ENCODE assay signal across 12 cellular contexts in the genomic region with DNA sequence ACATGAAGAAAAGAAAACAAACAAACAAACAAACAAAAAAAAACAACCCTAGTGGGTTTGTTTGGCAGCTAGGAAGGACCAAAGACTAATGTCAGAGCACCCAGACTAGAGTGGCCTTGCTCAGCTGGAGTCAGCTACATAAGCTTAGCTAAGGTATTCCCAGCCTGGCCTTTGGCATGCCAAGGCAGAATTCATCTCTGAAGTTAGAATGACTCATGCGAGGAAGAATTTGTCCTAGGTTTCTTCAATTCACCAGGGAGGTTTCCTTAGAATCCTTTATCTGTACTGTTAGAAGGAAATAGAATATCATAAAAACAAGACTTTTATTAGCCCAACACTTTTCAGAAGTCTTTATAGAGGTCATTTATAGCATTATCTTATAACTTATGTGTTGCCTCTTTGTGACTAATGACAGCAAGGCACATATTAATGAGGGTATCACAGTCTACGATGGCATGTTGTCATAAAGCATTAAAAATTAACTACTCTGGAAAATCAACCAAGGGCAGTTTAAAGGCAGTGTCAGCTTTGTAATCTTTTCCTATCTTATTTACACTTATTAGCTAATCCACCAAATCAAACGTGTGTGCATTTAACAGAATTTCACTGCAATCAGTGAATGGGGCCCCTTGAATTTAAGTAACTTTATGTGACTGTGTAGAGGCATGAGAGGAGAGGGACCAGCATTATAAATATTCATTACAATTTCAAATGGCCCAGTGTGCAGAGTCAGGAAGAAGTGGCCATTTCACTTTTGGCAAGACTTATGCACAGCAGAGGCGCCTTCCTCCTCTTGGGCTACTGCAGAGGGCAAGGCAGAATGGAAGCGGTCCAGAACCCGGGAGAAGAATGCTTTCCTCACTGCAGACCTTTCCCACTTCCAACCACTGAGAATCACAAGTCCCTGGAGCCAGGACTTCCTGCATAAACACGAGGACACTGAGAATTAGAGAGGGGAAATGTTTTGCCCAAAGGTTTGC. TPM values are rescaled to one million over a fixed set of nuclear protein-coding genes. Genes with fewer than 3 reads are reported as not detected.
DNase-seq lines count a peak whose midpoint lies in the region; ATAC-seq and TF ChIP-seq lines count a peak whose summit lies in the region.
"Had no signal": no experiment of that assay in that cellular context is flagged by ENCODE, and none has a peak within 500 bp of the region (broad histone marks: within the 10 kb centered on the region; RNA-seq: fewer than 3 reads in every experiment).

No MANE protein-coding gene starts in this region.

- no peak overlapping the region for H3K4me3 ChIP-seq in epithelial cell of proximal tubule (ENCODE audit: low read depth, low read length)
- H3K4me3 ChIP-seq: tibial nerve had no signal

- peak overlapping the region; percentile 54 for H3K27ac Mint-ChIP-seq in mesothelial cell of epicardium
- H3K27ac Mint-ChIP-seq in effector memory CD8-positive, alpha-beta T cell, result no peak overlapping the region
- H3K27ac Mint-ChIP-seq: activated B cell treated with CpG ODN at 0.5 μM for 24 hours; activated naive CD8-positive, alpha-beta T cell treated with anti-CD3 and anti-CD28 coated beads, Interleukin-2, amount 10 ng/mL, durations not matched to agents 7 days and 5 days had no signal

- peaks cover 9% of the 10 kb centered on the region for H3K4me1 Mint-ChIP-seq in mesothelial cell of epicardium
- no peaks in the 10 kb centered on the region for H3K4me1 Mint-ChIP-seq in effector memory CD8-positive, alpha-beta T cell (ENCODE audit: low read depth in 2 of 2)
- H3K4me1 Mint-ChIP-seq: activated B cell treated with CpG ODN at 0.5 μM for 24 hours had no signal

- H3K4me3 Mint-ChIP-seq in mesothelial cell of epicardium, result no peak overlapping the region
- no peak overlapping the region for H3K4me3 Mint-ChIP-seq in effector memory CD8-positive, alpha-beta T cell
- H3K4me3 Mint-ChIP-seq: activated B cell treated with CpG ODN at 0.5 μM for 24 hours; activated naive CD8-positive, alpha-beta T cell treated with anti-CD3 and anti-CD28 coated beads, Interleukin-2, amount 10 ng/mL, durations not matched to agents 7 days and 5 days had no signal

- ATAC-seq in effector memory CD8-positive, alpha-beta T cell (replicated peaks), result no peak
- ATAC-seq in GM19328 (IDR thresholded peaks at IDR 0.05; ENCODE audit: unreplicated experiment) (no peak), HG02588 (IDR thresholded peaks at IDR 0.05; ENCODE audit: unreplicated experiment) (no peak)

- H3K36me3 Mint-ChIP-seq in mesothelial cell of epicardium, result no peaks in the 10 kb centered on the region
- H3K36me3 Mint-ChIP-seq in effector memory CD8-positive, alpha-beta T cell (ENCODE audit: insufficient read depth), result peaks cover 3% of the 10 kb centered on the region
- H3K36me3 Mint-ChIP-seq: activated naive CD8-positive, alpha-beta T cell treated with anti-CD3 and anti-CD28 coated beads, Interleukin-2, amount 10 ng/mL, durations not matched to agents 7 days and 5 days had no signal

- H3K9me3 Mint-ChIP-seq in mesothelial cell of epicardium, result no peaks in the 10 kb centered on the region
- no peaks in the 10 kb centered on the region for H3K9me3 Mint-ChIP-seq in effector memory CD8-positive, alpha-beta T cell
- H3K9me3 Mint-ChIP-seq: activated B cell treated with CpG ODN at 0.5 μM for 24 hours; activated naive CD8-positive, alpha-beta T cell treated with anti-CD3 and anti-CD28 coated beads, Interleukin-2, amount 10 ng/mL, durations not matched to agents 7 days and 5 days had no signal

- no peak for TF ChIP-seq CTCF in epithelial cell of proximal tubule (conservative IDR thresholded peaks at IDR 0.05; ENCODE audit: low read depth, low read length)
- TF ChIP-seq CTCF in mesothelial cell of epicardium (IDR thresholded peaks at IDR 0.05; ENCODE audit: unreplicated experiment), result no peak

- peaks cover 24% of the 10 kb centered on the region for H3K27me3 Mint-ChIP-seq in mesothelial cell of epicardium (ENCODE audit: low read depth)
- peaks cover 16 to 30% of the 10 kb centered on the region in 2 donors for H3K27me3 Mint-ChIP-seq in effector memory CD8-positive, alpha-beta T cell

- DNase-seq in COLO829 (ENCODE audit: low spot score), result peak; percentile 93
- peak; percentile 19 for DNase-seq in NCI-H460 (ENCODE audit: extremely low read depth, low read depth)
- peak; percentile 75 for DNase-seq in epithelial cell of proximal tubule (ENCODE audit: low read depth)
- no peak for DNase-seq in mesothelial cell of epicardium (ENCODE audit: low spot score in 2 of 2, unreplicated experiment in 2 of 2)
- no peak for DNase-seq in activated naive CD4-positive, alpha-beta T cell treated with Interleukin-2 at 50 U/mL for 16 hours
- DNase-seq in effector memory CD8-positive, alpha-beta T cell, result no peak
- DNase-seq: activated B cell treated with CpG ODN at 0.5 μM for 24 hours; activated naive CD8-positive, alpha-beta T cell treated with anti-CD3 and anti-CD28 coated beads, Interleukin-2, amount 10 ng/mL, durations not matched to agents 7 days and 5 days; COR-L47 had no signal

RNA-seq across cellular contexts. Expression of gene SLC5A1, which starts 36.3 kb away (rescaled TPM):
- not detected in 2 replicates for total RNA-seq in NCI-H460 (2014; rRNA removed; shearing (Covaris generic))
- polyA plus RNA-seq in NCI-H460 (2014; cell fraction: nucleus; rRNA removed), result not detected in 2 replicates
- total RNA-seq in epithelial cell of proximal tubule (not detected in 2 replicates), mesothelial cell of epicardium (not detected in 3 replicates)
- total RNA-seq: activated B cell treated with CpG ODN at 0.5 μM for 24 hours; activated naive CD8-positive, alpha-beta T cell treated with anti-CD3 and anti-CD28 coated beads, Interleukin-2, amount 10 ng/mL, durations not matched to agents 7 days and 5 days had no signal

Comparison
In these comparisons a context has a peak if more than half of its experiments do, and no peak if none do; other contexts are left out.
1. DNase-seq: peak in COLO829 (single experiment), NCI-H460 (single experiment) and epithelial cell of proximal tubule (single experiment); none in mesothelial cell of epicardium (0 of 2), activated naive CD4-positive, alpha-beta T cell treated with Interleukin-2 at 50 U/mL for 16 hours (single experiment) and effector memory CD8-positive, alpha-beta T cell (0 of 3).